In the genomic region with DNA sequence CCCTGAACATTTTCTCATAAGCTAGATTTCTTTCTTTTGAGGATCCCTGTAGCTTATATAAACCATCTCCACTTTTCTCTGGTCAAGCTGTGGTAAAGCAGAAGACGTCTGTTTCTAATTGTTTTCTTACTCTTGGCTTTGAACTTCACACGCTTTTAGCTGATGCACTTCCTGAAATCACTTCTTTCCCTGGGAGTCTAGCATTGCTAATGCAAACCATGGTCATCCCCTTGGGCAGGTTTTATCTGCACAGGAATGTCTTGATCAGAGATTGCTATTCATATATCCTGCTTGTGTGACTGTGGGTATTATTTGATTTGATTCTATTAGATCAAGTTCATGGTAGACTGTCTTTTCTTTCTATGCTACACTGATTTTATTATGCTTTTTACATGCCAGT, we compare ENCODE assay signal across 20 cellular contexts.
DNase-seq lines count a peak whose midpoint lies in the region; FAIRE-seq and TF ChIP-seq lines count a peak whose summit lies in the region.
"Had no signal": no experiment of that assay in that cellular context is flagged by ENCODE, and none has a peak within 500 bp of the region (broad histone marks: within the 10 kb centered on the region; RNA-seq: fewer than 3 reads in every experiment).

No MANE protein-coding gene starts in this region.

- no peak for FAIRE-seq in small intestine (lab: Jason Lieb, UNC)
- FAIRE-seq: HTR-8/SVneo had no signal

- no peak for TF ChIP-seq CTCF in choroid plexus epithelial cell (conservative IDR thresholded peaks at IDR 0.05; ENCODE audit: low read depth, low read length)

- H3K27me3 ChIP-seq in small intestine (ENCODE audit: control insufficient read depth in 2 of 2, insufficient read depth in 2 of 2, low read length in 2 of 2): no peaks in the 10 kb centered on the region
- H3K27me3 ChIP-seq: BLaER1 treated with 17β-estradiol and CSF1 and Interleukin-3, amounts not matched to agents 10 nM and 100 nM had no signal

- H3K9me3 ChIP-seq in small intestine (ENCODE audit: control insufficient read depth, low read depth): no peaks in the 10 kb centered on the region
- H3K9me3 ChIP-seq: HAP-1 had no signal

- peak; percentile 38 for DNase-seq in EH (ENCODE audit: low read depth)
- peak; percentile 35 for DNase-seq in RPMI7951 (ENCODE audit: low read depth)
- DNase-seq in choroid plexus epithelial cell (ENCODE audit: low read depth): peak; percentile 47
- DNase-seq in non-pigmented ciliary epithelial cell (ENCODE audit: low read depth): peak; percentile 6
- DNase-seq in EL: no peak
- no peak for DNase-seq in small intestine
- no peak for DNase-seq in SK-N-DZ (ENCODE audit: low spot score)
- DNase-seq in SW480 (ENCODE audit: low spot score): no peak
- DNase-seq: CD8-positive, alpha-beta memory T cell; MV-4-11; NCI-H1417; NCI-H187 treated with DMSO at 0.1 percent for 48 hours; NCI-H2171; NCI-H446 treated with DMSO at 0.1 percent for 48 hours; T-cell had no signal

- no peaks in the 10 kb centered on the region for H3K4me1 ChIP-seq in small intestine (ENCODE audit: control insufficient read depth in 2 of 2, insufficient read depth in 1 of 2, low read depth in 1 of 2, low read length in 1 of 2)
- H3K4me1 ChIP-seq: BLaER1 treated with 17β-estradiol and CSF1 and Interleukin-3, amounts not matched to agents 10 nM and 100 nM; HAP-1 had no signal

- H3K27ac ChIP-seq in small intestine (ENCODE audit: low read depth in 1 of 2, low read length in 1 of 2): no peak overlapping the region
- H3K27ac ChIP-seq: BLaER1 treated with 17β-estradiol and CSF1 and Interleukin-3, amounts not matched to agents 10 nM and 100 nM; HL-60; RWPE1 had no signal

- H3K36me3 ChIP-seq in small intestine (ENCODE audit: control insufficient read depth in 2 of 2, insufficient read depth in 2 of 2, low read length in 2 of 2): no peaks in the 10 kb centered on the region
- H3K36me3 ChIP-seq: BLaER1 treated with 17β-estradiol and CSF1 and Interleukin-3, amounts not matched to agents 10 nM and 100 nM; HAP-1 had no signal

- H3K4me3 ChIP-seq in choroid plexus epithelial cell (ENCODE audit: low read depth, low read length) (no peak overlapping the region), small intestine (ENCODE audit: low read depth in 1 of 2, low read length in 2 of 2) (no peak overlapping the region)
- H3K4me3 ChIP-seq: BLaER1 treated with 17β-estradiol and CSF1 and Interleukin-3, amounts not matched to agents 10 nM and 100 nM; HAP-1 had no signal

- 28 to 63% (median 41%) methylated on average over 2 of the region's 2 CpGs for WGBS in small intestine, 3 donors

Comparison
In these comparisons a context has a peak if more than half of its experiments do, and no peak if none do; other contexts are left out.
1. DNase-seq: peak in EH (single experiment), RPMI7951 (single experiment), choroid plexus epithelial cell (single experiment) and non-pigmented ciliary epithelial cell (single experiment); none in EL (single experiment), small intestine (single experiment), SK-N-DZ (single experiment) and SW480 (single experiment).